ENCODE assay signal across 1 cellular context in genomic region chr17:19876524-19877161, GRCh38.
TF ChIP-seq lines count a peak whose summit lies in the region.

No MANE protein-coding gene starts in this region.

TF ChIP-seq in K562, 482 proteins besides CTCF, POLR2A, EP300 and RAD21:
- TF ChIP-seq SMAD1 (IDR thresholded peaks at IDR 0.05; ENCODE audit: low read depth, low read length, partially characterized antibody): no peak
- TF ChIP-seq NRF1 (conservative IDR thresholded peaks at IDR 0.05 in 1 of 2, IDR thresholded peaks at IDR 0.05 in 1 of 2): peak; percentile 27 to 44; a peak in 2 of 4 replicates
